In the genomic region with DNA sequence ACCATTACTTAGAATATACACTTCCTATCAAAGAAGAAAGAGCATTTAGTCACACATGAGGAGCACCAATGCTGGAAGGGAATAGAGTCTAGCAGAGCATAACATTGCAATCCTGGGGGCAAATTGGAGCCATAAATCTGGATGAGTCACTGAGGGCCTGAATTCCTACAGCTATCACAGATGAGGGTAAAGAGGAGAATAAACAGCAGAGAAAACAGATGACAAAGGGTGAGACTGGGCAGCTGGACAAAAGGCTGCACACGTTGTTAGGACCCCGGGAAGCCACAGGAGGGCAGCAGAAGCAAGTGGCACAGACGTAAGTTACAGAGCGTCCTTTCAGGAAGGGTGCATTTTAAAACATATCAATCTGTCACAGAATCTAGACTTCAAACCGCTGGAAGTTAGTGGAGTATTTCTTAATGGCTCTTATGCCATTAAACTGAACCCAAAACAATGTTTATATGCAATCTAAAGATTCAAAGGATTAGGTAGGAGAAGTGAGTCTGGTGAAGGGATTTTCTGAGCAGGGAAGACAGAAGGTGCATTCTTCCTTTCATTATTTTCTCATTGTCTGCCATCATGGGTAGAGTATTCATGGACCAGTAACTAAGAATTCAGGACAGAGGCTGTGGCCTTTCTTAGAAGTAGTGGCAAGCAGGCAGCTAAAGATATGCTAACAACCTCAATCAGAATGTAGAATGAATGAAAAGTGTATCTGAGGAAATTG, we compare ENCODE assay signal across 8 cellular contexts.
DNase-seq lines count a peak whose midpoint lies in the region; ATAC-seq and TF ChIP-seq lines count a peak whose summit lies in the region.

No MANE protein-coding gene starts in this region.

- peak; percentile 87 for TF ChIP-seq CTCF in progenitor cell of endocrine pancreas (IDR thresholded peaks at IDR 0.05; ENCODE audit: unreplicated experiment)

- no peak overlapping the region for H3K4me3 Mint-ChIP-seq in activated T-helper 17 cell treated with anti-CD3 and anti-CD28 coated beads, Interleukin-2, amount 50 U/mL, for 72 hours
- H3K4me3 Mint-ChIP-seq in progenitor cell of endocrine pancreas (ENCODE audit: low read depth), result no peak overlapping the region

- peaks cover 24% of the 10 kb centered on the region for H3K27me3 Mint-ChIP-seq in activated T-helper 17 cell treated with anti-CD3 and anti-CD28 coated beads, Interleukin-2, amount 50 U/mL, for 72 hours
- no peaks in the 10 kb centered on the region for H3K27me3 Mint-ChIP-seq in progenitor cell of endocrine pancreas

- peaks cover 4% of the 10 kb centered on the region for H3K4me1 Mint-ChIP-seq in activated T-helper 17 cell treated with anti-CD3 and anti-CD28 coated beads, Interleukin-2, amount 50 U/mL, for 72 hours
- H3K4me1 Mint-ChIP-seq in progenitor cell of endocrine pancreas (ENCODE audit: low read depth), result peaks cover 3% of the 10 kb centered on the region

- H3K36me3 Mint-ChIP-seq in activated T-helper 17 cell treated with anti-CD3 and anti-CD28 coated beads, Interleukin-2, amount 50 U/mL, for 72 hours (ENCODE audit: low read depth), result no peaks in the 10 kb centered on the region
- H3K36me3 Mint-ChIP-seq in progenitor cell of endocrine pancreas (ENCODE audit: insufficient read depth), result no peaks in the 10 kb centered on the region

- H3K27ac Mint-ChIP-seq in activated T-helper 17 cell treated with anti-CD3 and anti-CD28 coated beads, Interleukin-2, amount 50 U/mL, for 72 hours, result no peak overlapping the region
- peak overlapping the region; percentile 21 for H3K27ac Mint-ChIP-seq in progenitor cell of endocrine pancreas

- ATAC-seq in GM19468 (IDR thresholded peaks at IDR 0.05; ENCODE audit: extremely low read depth, unreplicated experiment), result peak; percentile 93
- peak; percentile 88 for ATAC-seq in HG03460 (IDR thresholded peaks at IDR 0.05; ENCODE audit: unreplicated experiment)
- ATAC-seq in activated T-helper 17 cell treated with anti-CD3 and anti-CD28 coated beads, Interleukin-2, amount 50 U/mL, for 72 hours (replicated peaks), result peak; percentile 62
- ATAC-seq in Right ventricle myocardium superior (ENCODE audit: poor library complexity), result peak; percentile 88

- peak; percentile 100 for DNase-seq in DMS79 treated with DMSO at 0.1 percent for 48 hours (lab: John Stamatoyannopoulos, UW)
- peak; percentile 86 for DNase-seq in NCI-H510A treated with DMSO at 0.1 percent for 48 hours (lab: John Stamatoyannopoulos, UW)
- DNase-seq in Right ventricle myocardium superior, result peak; percentile 56
- DNase-seq in progenitor cell of endocrine pancreas (ENCODE audit: low spot score, unreplicated experiment), result peak; percentile 42
- DNase-seq in mesenteric fat pad (ENCODE audit: low spot score), result no peak

- intact Hi-C loops in Right ventricle myocardium superior (cut with DNase I), result no loop called here

- no peaks in the 10 kb centered on the region for H3K9me3 Mint-ChIP-seq in activated T-helper 17 cell treated with anti-CD3 and anti-CD28 coated beads, Interleukin-2, amount 50 U/mL, for 72 hours
- no peaks in the 10 kb centered on the region for H3K9me3 Mint-ChIP-seq in progenitor cell of endocrine pancreas (ENCODE audit: low read depth)
